12 cellular contexts compared by ENCODE assay signal in genomic region chrX:48834383-48834709, GRCh38. TPM values are rescaled to one million over a fixed set of nuclear protein-coding genes. Genes with fewer than 3 reads are reported as not detected.
DNase-seq lines count a peak whose midpoint lies in the region; ATAC-seq and TF ChIP-seq lines count a peak whose summit lies in the region.
"Had no signal": no experiment of that assay in that cellular context is flagged by ENCODE, and none has a peak within 500 bp of the region (broad histone marks: within the 10 kb centered on the region; RNA-seq: fewer than 3 reads in every experiment).

No MANE protein-coding gene starts in this region.

- H3K4me1 Mint-ChIP-seq in activated T-cell treated with anti-CD3 and anti-CD28 coated beads, Interleukin-2, amount 50 U/mL, for 72 hours (ENCODE audit: low read depth), result peaks cover 10% of the 10 kb centered on the region
- H3K4me1 Mint-ChIP-seq in stimulated activated memory B cell treated with anti-CD40 and anti-IgM and Interleukin-4, amounts not matched to agents 10 μg/mL and 1 μg/mL and 100 μg/mL, for 72 hours, result peaks cover 12% of the 10 kb centered on the region

- H3K27ac Mint-ChIP-seq in activated T-cell treated with anti-CD3 and anti-CD28 coated beads, Interleukin-2, amount 50 U/mL, for 72 hours, result no peak overlapping the region
- H3K27ac Mint-ChIP-seq in stimulated activated memory B cell treated with anti-CD40 and anti-IgM and Interleukin-4, amounts not matched to agents 10 μg/mL and 1 μg/mL and 100 μg/mL, for 72 hours, result no peak overlapping the region
- H3K27ac Mint-ChIP-seq: dendritic cell treated with granulocyte-macrophage colony-stimulating factor and Interleukin-4, amounts not matched to agents 40 ng/mL and 50 ng/mL, for 4 days had no signal

- H3K9me3 ChIP-seq in SK-N-MC (ENCODE audit: low read depth, low read length), result no peaks in the 10 kb centered on the region
- H3K9me3 ChIP-seq: sigmoid colon had no signal

- TF ChIP-seq CTCF in epithelial cell of proximal tubule (conservative IDR thresholded peaks at IDR 0.05; ENCODE audit: low read depth, low read length), result no peak

- ATAC-seq in activated T-cell treated with anti-CD3 and anti-CD28 coated beads, Interleukin-2, amount 50 U/mL, for 72 hours (replicated peaks in 1 of 2), result peak; percentile 28 to 33
- no peak for ATAC-seq in stimulated activated memory B cell treated with anti-CD40 and anti-IgM and Interleukin-4, amounts not matched to agents 10 μg/mL and 1 μg/mL and 100 μg/mL, for 72 hours
- ATAC-seq in GM18858 (IDR thresholded peaks at IDR 0.05; ENCODE audit: unreplicated experiment) (no peak), left cardiac atrium (no peak)

- peak overlapping the region; percentile 79 for H3K4me3 ChIP-seq in SK-N-MC
- H3K4me3 ChIP-seq in epithelial cell of proximal tubule (ENCODE audit: low read depth, low read length), result peak overlapping the region; percentile 50

- peak overlapping the region; percentile 82 to 83 for H3K4me3 Mint-ChIP-seq in activated T-cell treated with anti-CD3 and anti-CD28 coated beads, Interleukin-2, amount 50 U/mL, for 72 hours
- H3K4me3 Mint-ChIP-seq in stimulated activated memory B cell treated with anti-CD40 and anti-IgM and Interleukin-4, amounts not matched to agents 10 μg/mL and 1 μg/mL and 100 μg/mL, for 72 hours, result peak overlapping the region; percentile 21
- H3K4me3 Mint-ChIP-seq: dendritic cell treated with granulocyte-macrophage colony-stimulating factor and Interleukin-4, amounts not matched to agents 40 ng/mL and 50 ng/mL, for 4 days had no signal

- no peak for DNase-seq in activated T-cell treated with anti-CD3 and anti-CD28 coated beads, Interleukin-2, amount 50 U/mL, for 72 hours
- no peak for DNase-seq in activated T-cell treated with anti-CD3 and anti-CD28 coated beads, Interleukin-2, amount 50 U/mL, for 1 hour
- DNase-seq in SK-N-MC (ENCODE audit: low read depth, low spot score) (no peak), epithelial cell of proximal tubule (ENCODE audit: low read depth) (no peak), left cardiac atrium (no peak), NCI-H2196 treated with DMSO at 0.1 percent for 48 hours (lab: John Stamatoyannopoulos, UW; ENCODE audit: unreplicated experiment) (no peak)
- DNase-seq: sigmoid colon had no signal

- H3K9me3 Mint-ChIP-seq in activated T-cell treated with anti-CD3 and anti-CD28 coated beads, Interleukin-2, amount 50 U/mL, for 72 hours, result no peaks in the 10 kb centered on the region
- H3K9me3 Mint-ChIP-seq in stimulated activated memory B cell treated with anti-CD40 and anti-IgM and Interleukin-4, amounts not matched to agents 10 μg/mL and 1 μg/mL and 100 μg/mL, for 72 hours, result no peaks in the 10 kb centered on the region
- H3K9me3 Mint-ChIP-seq: dendritic cell treated with granulocyte-macrophage colony-stimulating factor and Interleukin-4, amounts not matched to agents 40 ng/mL and 50 ng/mL, for 4 days had no signal

- no peaks in the 10 kb centered on the region for H3K36me3 ChIP-seq in SK-N-MC (ENCODE audit: insufficient read depth, low read length)
- H3K36me3 ChIP-seq: sigmoid colon had no signal

- no peak overlapping the region for H3K27ac ChIP-seq in SK-N-MC
- H3K27ac ChIP-seq: sigmoid colon had no signal

- intact Hi-C loops in left cardiac atrium (cut with DNase I), result no loop called here

- no peaks in the 10 kb centered on the region for H3K36me3 Mint-ChIP-seq in activated T-cell treated with anti-CD3 and anti-CD28 coated beads, Interleukin-2, amount 50 U/mL, for 72 hours (ENCODE audit: insufficient read depth in 2 of 2)
- no peaks in the 10 kb centered on the region for H3K36me3 Mint-ChIP-seq in stimulated activated memory B cell treated with anti-CD40 and anti-IgM and Interleukin-4, amounts not matched to agents 10 μg/mL and 1 μg/mL and 100 μg/mL, for 72 hours

- no peak overlapping the region for H3K9ac ChIP-seq in SK-N-MC (ENCODE audit: insufficient read length)

- H3K27me3 Mint-ChIP-seq in activated T-cell treated with anti-CD3 and anti-CD28 coated beads, Interleukin-2, amount 50 U/mL, for 72 hours (ENCODE audit: low read depth), result peaks cover 45% of the 10 kb centered on the region
- H3K27me3 Mint-ChIP-seq in stimulated activated memory B cell treated with anti-CD40 and anti-IgM and Interleukin-4, amounts not matched to agents 10 μg/mL and 1 μg/mL and 100 μg/mL, for 72 hours, result peaks cover 52% of the 10 kb centered on the region

RNA-seq across cellular contexts. Expression of gene PCSK1N, which starts 1.1 kb away (rescaled TPM):
- total RNA-seq in activated T-cell treated with anti-CD3 and anti-CD28 coated beads, Interleukin-2, amount 50 U/mL, for 72 hours, result 1 to 10 TPM; 1.9 to 2.8 TPM
- 12.4 and 19.3 TPM in 2 replicates for total RNA-seq in epithelial cell of proximal tubule
- 1 to 10 TPM; 3.9 to 9.8 TPM for total RNA-seq in left cardiac atrium
- total RNA-seq: HT-29 had no signal

RNA-seq across cellular contexts. Expression of gene ERAS, which starts 8.0 kb away (rescaled TPM):
- total RNA-seq in activated T-cell treated with anti-CD3 and anti-CD28 coated beads, Interleukin-2, amount 50 U/mL, for 72 hours, result under 1 TPM in 1 of 2 donors, not detected in 1; 0.31 TPM
- total RNA-seq in epithelial cell of proximal tubule (not detected in 2 replicates), left cardiac atrium (not detected)
- total RNA-seq: HT-29, sigmoid colon had no signal

RNA-seq across cellular contexts. Expression of gene HDAC6, which starts 32.5 kb away (rescaled TPM):
- 100 to 1,000 TPM; 109 to 143 TPM for total RNA-seq in activated T-cell treated with anti-CD3 and anti-CD28 coated beads, Interleukin-2, amount 50 U/mL, for 72 hours
- total RNA-seq in epithelial cell of proximal tubule, result 30.8 and 46.2 TPM in 2 replicates
- total RNA-seq in left cardiac atrium, result 10 to 100 TPM; 43.1 to 44.6 TPM

RNA-seq across cellular contexts. Expression of gene GATA1, which starts 48.0 kb away (rescaled TPM):
- total RNA-seq in activated T-cell treated with anti-CD3 and anti-CD28 coated beads, Interleukin-2, amount 50 U/mL, for 72 hours, result under 1 TPM; 0.22 to 0.35 TPM
- total RNA-seq in epithelial cell of proximal tubule, result not detected in 2 replicates
- not detected for total RNA-seq in left cardiac atrium
- total RNA-seq: activated CD8-positive, alpha-beta memory T cell treated with anti-CD3 and anti-CD28 coated beads for 36 hours; HT-29; sigmoid colon had no signal

Comparison
In these comparisons a context has a peak if more than half of its experiments do, and no peak if none do; other contexts are left out.
1. ATAC-seq: peak in activated T-cell treated with anti-CD3 and anti-CD28 coated beads, Interleukin-2, amount 50 U/mL, for 72 hours (2 of 2); none in stimulated activated memory B cell treated with anti-CD40 and anti-IgM and Interleukin-4, amounts not matched to agents 10 μg/mL and 1 μg/mL and 100 μg/mL, for 72 hours (single experiment), GM18858 (single experiment) and left cardiac atrium (0 of 2).